33 cellular contexts compared by ENCODE assay signal in genomic region chr16:57724541-57724940, GRCh38. TPM values are rescaled to one million over a fixed set of nuclear protein-coding genes. Genes with fewer than 3 reads are reported as not detected.
"Had no signal": no experiment of that assay in that cellular context is flagged by ENCODE, and none has a peak within 500 bp of the region (broad histone marks: within the 10 kb centered on the region; RNA-seq: fewer than 3 reads in every experiment).

No MANE protein-coding gene starts in this region.

- H3K4me1 Mint-ChIP-seq: activated CD4-positive, alpha-beta memory T cell treated with anti-CD3 and anti-CD28 coated beads, Interleukin-2, amount 10 ng/mL, durations not matched to agents 7 days and 5 days; activated CD4-positive, alpha-beta T cell treated with anti-CD3 and anti-CD28 coated beads, Interleukin-2, amount 10 ng/mL, durations not matched to agents 7 days and 5 days; central memory CD8-positive, alpha-beta T cell; WTC11 had no signal

- H3K4me3 Mint-ChIP-seq: activated CD4-positive, alpha-beta memory T cell treated with anti-CD3 and anti-CD28 coated beads, Interleukin-2, amount 10 ng/mL, durations not matched to agents 7 days and 5 days; activated CD4-positive, alpha-beta T cell treated with anti-CD3 and anti-CD28 coated beads, Interleukin-2, amount 10 ng/mL, durations not matched to agents 7 days and 5 days; activated naive CD8-positive, alpha-beta T cell; activated T-cell treated with anti-CD3 and anti-CD28 coated beads, Interleukin-2, amount 50 U/mL, for 24 hours; activated T-cell treated with anti-CD3 and anti-CD28 coated beads, Interleukin-2, amount 50 U/mL, for 72 hours; central memory CD8-positive, alpha-beta T cell; effector memory CD8-positive, alpha-beta T cell; WTC11 had no signal

- H3K27ac ChIP-seq: brain microvascular endothelial cell, esophagus muscularis mucosa, foreskin keratinocyte, gastroesophageal sphincter, VCaP had no signal

- H3K27ac Mint-ChIP-seq: activated CD4-positive, alpha-beta memory T cell treated with anti-CD3 and anti-CD28 coated beads, Interleukin-2, amount 10 ng/mL, durations not matched to agents 7 days and 5 days; activated CD4-positive, alpha-beta T cell treated with anti-CD3 and anti-CD28 coated beads, Interleukin-2, amount 10 ng/mL, durations not matched to agents 7 days and 5 days; activated naive CD8-positive, alpha-beta T cell; activated T-cell treated with anti-CD3 and anti-CD28 coated beads, Interleukin-2, amount 50 U/mL, for 24 hours; activated T-cell treated with anti-CD3 and anti-CD28 coated beads, Interleukin-2, amount 50 U/mL, for 72 hours; effector memory CD8-positive, alpha-beta T cell; WTC11 had no signal

- H3K27me3 ChIP-seq: brain microvascular endothelial cell, foreskin keratinocyte had no signal

- H3K9me3 Mint-ChIP-seq: activated CD4-positive, alpha-beta memory T cell treated with anti-CD3 and anti-CD28 coated beads, Interleukin-2, amount 10 ng/mL, durations not matched to agents 7 days and 5 days; activated CD4-positive, alpha-beta T cell treated with anti-CD3 and anti-CD28 coated beads, Interleukin-2, amount 10 ng/mL, durations not matched to agents 7 days and 5 days; activated T-cell treated with anti-CD3 and anti-CD28 coated beads, Interleukin-2, amount 50 U/mL, for 24 hours; effector memory CD8-positive, alpha-beta T cell; WTC11 had no signal

- ATAC-seq: effector memory CD8-positive, alpha-beta T cell; foreskin keratinocyte; gastroesophageal sphincter; WTC11 had no signal

- H3K4me1 ChIP-seq: esophagus muscularis mucosa, foreskin keratinocyte, gastroesophageal sphincter had no signal

- H3K36me3 ChIP-seq: brain microvascular endothelial cell, esophagus muscularis mucosa, gastroesophageal sphincter had no signal

- DNase-seq: activated CD4-positive, alpha-beta memory T cell treated with anti-CD3 and anti-CD28 coated beads, Interleukin-2, amount 10 ng/mL, durations not matched to agents 7 days and 5 days; activated CD4-positive, alpha-beta T cell treated with anti-CD3 and anti-CD28 coated beads for 1 hour; activated CD4-positive, alpha-beta T cell treated with anti-CD3 and anti-CD28 coated beads for 4 hours; activated CD4-positive, alpha-beta T cell treated with anti-CD3 and anti-CD28 coated beads, Interleukin-2, amount 10 ng/mL, durations not matched to agents 7 days and 5 days; activated CD4-positive, alpha-beta T cell treated with anti-CD3 and anti-CD28 coated beads, Interleukin-2, amount 50 U/mL, for 4 hours; activated CD8-positive, alpha-beta memory T cell treated with anti-CD3 and anti-CD28 coated beads, Interleukin-2, amount 50 U/mL, for 48 hours; activated gamma-delta T cell; activated naive CD4-positive, alpha-beta T cell; activated naive CD4-positive, alpha-beta T cell treated with anti-CD3 and anti-CD28 coated beads, Interleukin-2, amount 50 U/mL, for 16 hours; activated T-cell treated with anti-CD3 and anti-CD28 coated beads for 4 hours; activated T-cell treated with anti-CD3 and anti-CD28 coated beads, Interleukin-2, amount 50 U/mL, for 24 hours; activated T-cell treated with anti-CD3 and anti-CD28 coated beads, Interleukin-2, amount 50 U/mL, for 72 hours; amniotic stem cell; anterior cingulate cortex; brain microvascular endothelial cell; cortex of kidney; dermis blood vessel endothelial cell; effector CD4-positive, alpha-beta T cell; effector memory CD8-positive, alpha-beta T cell; erythroblast; foreskin keratinocyte; head of caudate nucleus; T-helper 2 cell had no signal

- H3K9me3 ChIP-seq: esophagus muscularis mucosa, gastroesophageal sphincter had no signal

- H3K36me3 Mint-ChIP-seq: activated naive CD8-positive, alpha-beta T cell; WTC11 had no signal

- H3K27me3 Mint-ChIP-seq: activated CD4-positive, alpha-beta memory T cell treated with anti-CD3 and anti-CD28 coated beads, Interleukin-2, amount 10 ng/mL, durations not matched to agents 7 days and 5 days; activated CD4-positive, alpha-beta T cell treated with anti-CD3 and anti-CD28 coated beads, Interleukin-2, amount 10 ng/mL, durations not matched to agents 7 days and 5 days; activated naive CD8-positive, alpha-beta T cell; activated T-cell treated with anti-CD3 and anti-CD28 coated beads, Interleukin-2, amount 50 U/mL, for 24 hours; central memory CD8-positive, alpha-beta T cell; effector memory CD8-positive, alpha-beta T cell had no signal

- H3K4me3 ChIP-seq: esophagus muscularis mucosa, gastroesophageal sphincter had no signal

RNA-seq across cellular contexts. Expression of gene DRC7, which starts 29.9 kb away (rescaled TPM):
- total RNA-seq: activated CD4-positive, alpha-beta memory T cell treated with anti-CD3 and anti-CD28 coated beads, Interleukin-2, amount 10 ng/mL, durations not matched to agents 7 days and 5 days; activated CD4-positive, alpha-beta T cell treated with anti-CD3 and anti-CD28 coated beads, Interleukin-2, amount 10 ng/mL, durations not matched to agents 7 days and 5 days; astrocyte; bronchial epithelial cell; cardiac septum; dermis blood vessel endothelial cell; foreskin keratinocyte; T-helper 1 cell treated with Interleukin-12 subunit alpha and Interleukin-12 subunit beta and Interleukin-4 antibody, amounts not matched to agents 30 ng/mL and 1 ng/mL, for 36 hours; WTC11 had no signal
- polyA plus RNA-seq: foreskin keratinocyte had no signal

RNA-seq across cellular contexts. Expression of gene ADGRG3, which starts 56.4 kb away (rescaled TPM):
- total RNA-seq: activated CD4-positive, alpha-beta memory T cell treated with anti-CD3 and anti-CD28 coated beads, Interleukin-2, amount 10 ng/mL, durations not matched to agents 7 days and 5 days; activated CD4-positive, alpha-beta T cell treated with anti-CD3 and anti-CD28 coated beads, Interleukin-2, amount 10 ng/mL, durations not matched to agents 7 days and 5 days; astrocyte; bronchial epithelial cell; foreskin keratinocyte; T-helper 1 cell treated with Interleukin-12 subunit alpha and Interleukin-12 subunit beta and Interleukin-4 antibody, amounts not matched to agents 30 ng/mL and 1 ng/mL, for 36 hours had no signal
- polyA plus RNA-seq: foreskin keratinocyte had no signal
